16 cellular contexts compared by ENCODE assay signal in the genomic region with DNA sequence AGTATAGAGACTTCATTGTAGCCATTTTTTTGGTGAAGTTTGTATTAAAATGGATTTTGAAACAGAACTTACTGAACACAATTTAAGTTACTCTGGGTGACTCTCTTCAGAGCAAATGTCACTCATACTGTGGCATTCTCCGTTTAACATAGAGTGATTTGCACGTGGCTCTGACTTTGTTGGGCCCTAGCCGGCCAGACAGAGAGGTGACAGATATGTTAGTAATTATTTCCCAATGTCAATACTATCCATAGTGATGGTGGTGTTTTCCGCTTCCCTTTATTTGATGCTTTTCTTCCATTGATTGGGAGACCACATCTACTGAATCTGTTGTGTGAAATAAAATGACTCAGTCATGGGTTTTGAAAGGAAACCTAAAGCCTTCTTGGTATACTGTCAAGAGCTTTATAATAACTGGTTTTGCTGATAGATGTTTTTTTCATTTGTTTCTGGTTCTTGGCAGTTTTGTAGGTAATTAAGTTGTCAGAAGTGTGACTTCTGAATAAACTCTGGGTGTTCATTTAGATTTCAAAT. TPM values are rescaled to one million over a fixed set of nuclear protein-coding genes. Genes with fewer than 3 reads are reported as not detected.
A peak's percentile ranks its signal among the peaks of the same experiment; 100 is the strongest.
DNase-seq lines count a peak whose midpoint lies in the region; ATAC-seq and TF ChIP-seq lines count a peak whose summit lies in the region.
"Had no signal": no experiment of that assay in that cellular context is flagged by ENCODE, and none has a peak within 500 bp of the region (broad histone marks: within the 10 kb centered on the region; RNA-seq: fewer than 3 reads in every experiment).

No MANE protein-coding gene starts in this region.

- no peak for ATAC-seq in CD4-positive, alpha-beta T cell (ENCODE audit: poor library complexity)
- ATAC-seq in activated CD8-positive, alpha-beta T cell treated with anti-CD3 and anti-CD28 coated beads, Interleukin-2, amount 10 ng/mL, durations not matched to agents 7 days and 5 days: peak; percentile 50
- no peak for ATAC-seq in omental fat pad (ENCODE audit: low FRiP score)
- ATAC-seq: PC-3 had no signal

- no peak overlapping the region for H3K4me2 ChIP-seq in Karpas-422 (ENCODE audit: low read depth, low read length, poor library complexity, severe bottlenecking)

- intact Hi-C loops in CD4-positive, alpha-beta T cell (cut with DNase I, micrococcal nuclease): no loop called here

- no peak for TF ChIP-seq CTCF in CD4-positive, alpha-beta T cell (IDR thresholded peaks at IDR 0.05)
- TF ChIP-seq CTCF in mesothelial cell of epicardium (IDR thresholded peaks at IDR 0.05; ENCODE audit: unreplicated experiment) (no peak), omental fat pad (IDR thresholded peaks at IDR 0.05) (no peak)

- no peaks in the 10 kb centered on the region for H3K9me3 Mint-ChIP-seq in CD4-positive, alpha-beta T cell
- no peaks in the 10 kb centered on the region for H3K9me3 Mint-ChIP-seq in activated CD8-positive, alpha-beta T cell treated with anti-CD3 and anti-CD28 coated beads, Interleukin-2, amount 10 ng/mL, durations not matched to agents 7 days and 5 days (ENCODE audit: insufficient read depth)
- H3K9me3 Mint-ChIP-seq in mesothelial cell of epicardium: peaks cover 7% of the 10 kb centered on the region

- no peaks in the 10 kb centered on the region for H4K20me1 ChIP-seq in Karpas-422 (ENCODE audit: insufficient read depth, low read depth, low read length)

- H3K27me3 ChIP-seq in CD4-positive, alpha-beta T cell (ENCODE audit: control insufficient read depth, insufficient read depth, low read length): no peaks in the 10 kb centered on the region
- no peaks in the 10 kb centered on the region for H3K27me3 ChIP-seq in Karpas-422 (ENCODE audit: low read length)
- H3K27me3 ChIP-seq: transverse colon had no signal

- CTCF ChIA-PET in CD4-positive, alpha-beta T cell (lab: Charles Lee): no interaction called here
- CTCF ChIA-PET in activated CD8-positive, alpha-beta T cell treated with anti-CD3 and anti-CD28 coated beads, Interleukin-2, amount 10 ng/mL, durations not matched to agents 7 days and 5 days (lab: Charles Lee): no interaction called here

- peaks cover 60% of the 10 kb centered on the region for H3K4me1 Mint-ChIP-seq in CD4-positive, alpha-beta T cell (ENCODE audit: low read depth)
- peaks cover 44% of the 10 kb centered on the region for H3K4me1 Mint-ChIP-seq in activated CD8-positive, alpha-beta T cell treated with anti-CD3 and anti-CD28 coated beads, Interleukin-2, amount 10 ng/mL, durations not matched to agents 7 days and 5 days (ENCODE audit: low read depth)
- peaks cover 12% of the 10 kb centered on the region for H3K4me1 Mint-ChIP-seq in mesothelial cell of epicardium

- H2AFZ ChIP-seq in Karpas-422 (ENCODE audit: low read length): no peak overlapping the region
- H2AFZ ChIP-seq: parathyroid adenoma had no signal

- H3K9me3 ChIP-seq in CD4-positive, alpha-beta T cell (ENCODE audit: control insufficient read depth, low read length): no peaks in the 10 kb centered on the region
- H3K9me3 ChIP-seq in Karpas-422 (ENCODE audit: low read length): 0 out of 2 replicates have a peak, but pooled peaks cover 4% of the 10 kb centered on the region
- H3K9me3 ChIP-seq: transverse colon had no signal

- H3K27me3 Mint-ChIP-seq in CD4-positive, alpha-beta T cell: no peaks in the 10 kb centered on the region
- no peaks in the 10 kb centered on the region for H3K27me3 Mint-ChIP-seq in activated CD8-positive, alpha-beta T cell treated with anti-CD3 and anti-CD28 coated beads, Interleukin-2, amount 10 ng/mL, durations not matched to agents 7 days and 5 days (ENCODE audit: low read depth)
- no peaks in the 10 kb centered on the region for H3K27me3 Mint-ChIP-seq in mesothelial cell of epicardium (ENCODE audit: low read depth)

- no peak overlapping the region for H3K27ac ChIP-seq in CD4-positive, alpha-beta T cell (ENCODE audit: low read depth, low read length)
- no peak overlapping the region for H3K27ac ChIP-seq in Karpas-422 (ENCODE audit: low read length)
- H3K27ac ChIP-seq: C4-2B, parathyroid adenoma, transverse colon, WERI-Rb-1 had no signal

- H3K27ac Mint-ChIP-seq in CD4-positive, alpha-beta T cell: peak overlapping the region; percentile 24
- H3K27ac Mint-ChIP-seq in activated CD8-positive, alpha-beta T cell treated with anti-CD3 and anti-CD28 coated beads, Interleukin-2, amount 10 ng/mL, durations not matched to agents 7 days and 5 days: peak overlapping the region; percentile 53
- peak overlapping the region; percentile 6 for H3K27ac Mint-ChIP-seq in mesothelial cell of epicardium

- POLR2A ChIA-PET in CD4-positive, alpha-beta T cell (lab: Charles Lee): no interaction called here
- POLR2A ChIA-PET in activated CD8-positive, alpha-beta T cell treated with anti-CD3 and anti-CD28 coated beads, Interleukin-2, amount 10 ng/mL, durations not matched to agents 7 days and 5 days (lab: Charles Lee): no interaction called here

- no peak overlapping the region for H3K4me3 ChIP-seq in Karpas-422 (ENCODE audit: low read length)
- H3K4me3 ChIP-seq: transverse colon had no signal

- peaks cover 32% of the 10 kb centered on the region for H3K36me3 Mint-ChIP-seq in CD4-positive, alpha-beta T cell (ENCODE audit: low read depth)
- H3K36me3 Mint-ChIP-seq in activated CD8-positive, alpha-beta T cell treated with anti-CD3 and anti-CD28 coated beads, Interleukin-2, amount 10 ng/mL, durations not matched to agents 7 days and 5 days (ENCODE audit: low read depth): peaks cover 33% of the 10 kb centered on the region
- H3K36me3 Mint-ChIP-seq in mesothelial cell of epicardium: peaks cover 14% of the 10 kb centered on the region

- H3K36me3 ChIP-seq in Karpas-422 (ENCODE audit: insufficient read depth, low read length): peaks cover 31% of the 10 kb centered on the region
- H3K36me3 ChIP-seq: transverse colon, WERI-Rb-1 had no signal

- no peak overlapping the region for H3K9ac ChIP-seq in Karpas-422 (ENCODE audit: low read length)
- H3K9ac ChIP-seq: parathyroid adenoma had no signal

- DNase-seq in CD4-positive, alpha-beta T cell: no peak
- DNase-seq in Karpas-422: peak; percentile 29
- DNase-seq in activated CD8-positive, alpha-beta T cell treated with anti-CD3 and anti-CD28 coated beads, Interleukin-2, amount 10 ng/mL, durations not matched to agents 7 days and 5 days: no peak
- no peak for DNase-seq in mesothelial cell of epicardium (ENCODE audit: low spot score in 2 of 2, unreplicated experiment in 2 of 2)
- DNase-seq in omental fat pad (ENCODE audit: low spot score): no peak
- no peak for DNase-seq in NOMO-1 treated with DMSO at 0.1 percent for 48 hours (lab: John Stamatoyannopoulos, UW; ENCODE audit: unreplicated experiment)
- DNase-seq in A172 (ENCODE audit: low spot score): no peak
- DNase-seq: HCEC 1CT, KG1, NCI-H1436 treated with DMSO at 0.1 percent for 48 hours, NCI-H446, PC-3, transverse colon, WERI-Rb-1 had no signal

- peak overlapping the region; percentile 65 for H3K4me3 Mint-ChIP-seq in CD4-positive, alpha-beta T cell
- H3K4me3 Mint-ChIP-seq in activated CD8-positive, alpha-beta T cell treated with anti-CD3 and anti-CD28 coated beads, Interleukin-2, amount 10 ng/mL, durations not matched to agents 7 days and 5 days: no peak overlapping the region
- H3K4me3 Mint-ChIP-seq in mesothelial cell of epicardium: no peak overlapping the region

- peaks cover 14% of the 10 kb centered on the region for H3K4me1 ChIP-seq in Karpas-422 (ENCODE audit: low read length)

- no peaks in the 10 kb centered on the region for H3K9me2 ChIP-seq in Karpas-422 (replicated peaks; ENCODE audit: insufficient read depth, low read length)

- peaks cover 98% of the 10 kb centered on the region for H3K79me2 ChIP-seq in Karpas-422 (ENCODE audit: low read length)

RNA-seq across cellular contexts. Expression of gene AVL9, which starts 7.4 kb away (rescaled TPM):
- total RNA-seq in CD4-positive, alpha-beta T cell: 10 to 100 TPM; 23.3 to 25.4 TPM
- 32.9 and 41.4 TPM in 2 replicates for total RNA-seq in Karpas-422 (2014; rRNA removed; shearing (Covaris generic); ENCODE audit: low replicate concordance)
- total RNA-seq in activated CD8-positive, alpha-beta T cell treated with anti-CD3 and anti-CD28 coated beads, Interleukin-2, amount 10 ng/mL, durations not matched to agents 7 days and 5 days: 10 to 100 TPM; 29.6 to 30.1 TPM
- total RNA-seq in mesothelial cell of epicardium (36.8 to 39.6 TPM (median 38.5 TPM) in 3 replicates), omental fat pad (10 to 100 TPM; 20.7 to 42.2 (median 29.2) TPM)
- total RNA-seq in A172 (2014; rRNA removed; shearing (Covaris generic)): 43.0 and 52.4 TPM in 2 replicates

RNA-seq across cellular contexts. Expression of gene LSM5, which starts 12.5 kb away (rescaled TPM):
- 10 to 100 TPM; 28.2 to 28.7 TPM for total RNA-seq in CD4-positive, alpha-beta T cell
- total RNA-seq in Karpas-422 (2014; rRNA removed; shearing (Covaris generic); ENCODE audit: low replicate concordance): 24.0 and 47.8 TPM in 2 replicates
- 10 to 100 TPM; 94.4 to 97.1 TPM for total RNA-seq in activated CD8-positive, alpha-beta T cell treated with anti-CD3 and anti-CD28 coated beads, Interleukin-2, amount 10 ng/mL, durations not matched to agents 7 days and 5 days
- total RNA-seq in mesothelial cell of epicardium (48.0 to 52.0 TPM (median 51.3 TPM) in 3 replicates), omental fat pad (10 to 100 TPM; 10.5 to 21.4 (median 14.1) TPM)
- 181 and 372 TPM in 2 replicates for total RNA-seq in A172 (2014; rRNA removed; shearing (Covaris generic))
